In genomic region chr20:58675641-58676040, GRCh38 we compare ENCODE assay signal across 31 cellular contexts.
"Had no signal": no experiment of that assay in that cellular context is flagged by ENCODE, and none has a peak within 500 bp of the region (broad histone marks: within the 10 kb centered on the region; RNA-seq: fewer than 3 reads in every experiment).

No MANE protein-coding gene starts in this region.

- H3K4me1 Mint-ChIP-seq: activated B cell treated with CpG ODN at 0.5 μM for 24 hours; activated naive CD4-positive, alpha-beta T cell treated with anti-CD3 and anti-CD28 coated beads, Interleukin-2, amount 10 ng/mL, durations not matched to agents 7 days and 5 days; activated naive CD8-positive, alpha-beta T cell treated with anti-CD3 and anti-CD28 coated beads, Interleukin-2, amount 50 U/mL, for 24 hours; brain had no signal

- H3K9ac ChIP-seq: SK-N-SH had no signal

- ATAC-seq: activated naive CD8-positive, alpha-beta T cell treated with anti-CD3 and anti-CD28 coated beads, Interleukin-2, amount 50 U/mL, for 24 hours; Panc1 had no signal

- H3K4me1 ChIP-seq: SJSA1 had no signal

- H3K27ac Mint-ChIP-seq: activated B cell treated with CpG ODN at 0.5 μM for 24 hours; activated CD4-positive, alpha-beta memory T cell treated with anti-CD3 and anti-CD28 coated beads for 36 hours; activated naive CD4-positive, alpha-beta T cell treated with anti-CD3 and anti-CD28 coated beads, Interleukin-2, amount 10 ng/mL, durations not matched to agents 7 days and 5 days; activated naive CD8-positive, alpha-beta T cell; activated naive CD8-positive, alpha-beta T cell treated with anti-CD3 and anti-CD28 coated beads, Interleukin-2, amount 50 U/mL, for 24 hours; T-helper 1 cell treated with Interleukin-12 subunit alpha and Interleukin-12 subunit beta and Interleukin-4 antibody, amounts not matched to agents 30 μg/mL and 1 μg/mL, for 36 hours; T-helper 2 cell treated with Interferon-gamma antibody and Interleukin-4, amounts not matched to agents 5 μg/mL and 100 μg/mL, for 36 hours had no signal

- DNase-seq: activated B cell treated with CpG ODN at 0.5 μM for 24 hours; activated CD4-positive, alpha-beta memory T cell treated with anti-CD3 and anti-CD28 coated beads for 36 hours; activated CD4-positive, alpha-beta T cell treated with anti-CD3 and anti-CD28 coated beads for 4 hours; activated CD4-positive, alpha-beta T cell treated with anti-CD3 and anti-CD28 coated beads, Interleukin-2, amount 50 U/mL, for 1 hour; activated CD4-positive, CD25-positive, alpha-beta regulatory T cell treated with anti-CD3 and anti-CD28 coated beads, Interleukin-2, amount 50 U/mL, for 72 hours; activated CD8-positive, alpha-beta memory T cell treated with anti-CD3 and anti-CD28 coated beads, Interleukin-2, amount 50 U/mL, for 4 hours; activated effector memory CD4-positive, alpha-beta T cell treated with Interleukin-2 at 50 U/mL for 16 hours; activated naive CD4-positive, alpha-beta T cell treated with anti-CD3 and anti-CD28 coated beads, Interleukin-2, amount 10 ng/mL, durations not matched to agents 7 days and 5 days; activated naive CD8-positive, alpha-beta T cell treated with anti-CD3 and anti-CD28 coated beads, Interleukin-2, amount 50 U/mL, for 24 hours; activated T-cell treated with anti-CD3 and anti-CD28 coated beads for 4 hours; activated T-cell treated with anti-CD3 and anti-CD28 coated beads, Interleukin-2, amount 50 U/mL, for 48 hours; anterior cingulate cortex; Karpas-422; KBM-7; MG63; NCI-H1048; NCI-H1105 treated with DMSO at 0.1 percent for 48 hours; NCI-H1436; NCI-H1694 treated with DMSO at 0.1 percent for 48 hours; NCI-H2029; NCI-H345; NCI-H524 treated with DMSO at 0.1 percent for 48 hours; SHP77 treated with DMSO at 0.1 percent for 48 hours; SK-N-SH had no signal

- H3K27me3 Mint-ChIP-seq: activated B cell treated with CpG ODN at 0.5 μM for 24 hours; activated CD4-positive, alpha-beta memory T cell treated with anti-CD3 and anti-CD28 coated beads for 36 hours; activated naive CD4-positive, alpha-beta T cell treated with anti-CD3 and anti-CD28 coated beads, Interleukin-2, amount 10 ng/mL, durations not matched to agents 7 days and 5 days; activated naive CD8-positive, alpha-beta T cell; activated naive CD8-positive, alpha-beta T cell treated with anti-CD3 and anti-CD28 coated beads, Interleukin-2, amount 50 U/mL, for 24 hours; brain had no signal

- H3K27ac ChIP-seq: SJSA1 had no signal

- H3K9me3 Mint-ChIP-seq: activated B cell treated with CpG ODN at 0.5 μM for 24 hours; activated CD4-positive, alpha-beta memory T cell treated with anti-CD3 and anti-CD28 coated beads for 36 hours; activated naive CD4-positive, alpha-beta T cell treated with anti-CD3 and anti-CD28 coated beads, Interleukin-2, amount 10 ng/mL, durations not matched to agents 7 days and 5 days; activated naive CD8-positive, alpha-beta T cell treated with anti-CD3 and anti-CD28 coated beads, Interleukin-2, amount 50 U/mL, for 24 hours; brain; T-helper 1 cell treated with Interleukin-12 subunit alpha and Interleukin-12 subunit beta and Interleukin-4 antibody, amounts not matched to agents 30 μg/mL and 1 μg/mL, for 36 hours; T-helper 2 cell treated with Interferon-gamma antibody and Interleukin-4, amounts not matched to agents 5 μg/mL and 100 μg/mL, for 36 hours had no signal

- H3K4me3 Mint-ChIP-seq: activated B cell treated with CpG ODN at 0.5 μM for 24 hours; activated CD4-positive, alpha-beta memory T cell treated with anti-CD3 and anti-CD28 coated beads for 36 hours; activated naive CD4-positive, alpha-beta T cell treated with anti-CD3 and anti-CD28 coated beads, Interleukin-2, amount 10 ng/mL, durations not matched to agents 7 days and 5 days; activated naive CD8-positive, alpha-beta T cell; activated naive CD8-positive, alpha-beta T cell treated with anti-CD3 and anti-CD28 coated beads, Interleukin-2, amount 50 U/mL, for 24 hours; brain; T-helper 1 cell treated with Interleukin-12 subunit alpha and Interleukin-12 subunit beta and Interleukin-4 antibody, amounts not matched to agents 30 μg/mL and 1 μg/mL, for 36 hours; T-helper 2 cell treated with Interferon-gamma antibody and Interleukin-4, amounts not matched to agents 5 μg/mL and 100 μg/mL, for 36 hours had no signal

- FAIRE-seq: bronchial epithelial cell had no signal

- H3K9me3 ChIP-seq: MG63, SJSA1, SK-N-SH had no signal

- H3K4me2 ChIP-seq: SK-N-SH had no signal

- H3K27me3 ChIP-seq: MG63, SJSA1 had no signal

- H3K4me3 ChIP-seq: MG63, SJSA1 had no signal
